In genomic region chr1:230648114-230648513, GRCh38 we compare ENCODE assay signal across 13 cellular contexts. TPM values are rescaled to one million over a fixed set of nuclear protein-coding genes. Genes with fewer than 3 reads are reported as not detected.
A peak's percentile ranks its signal among the peaks of the same experiment; 100 is the strongest.
DNase-seq lines count a peak whose midpoint lies in the region; ATAC-seq, FAIRE-seq and TF ChIP-seq lines count a peak whose summit lies in the region.
"Had no signal": no experiment of that assay in that cellular context is flagged by ENCODE, and none has a peak within 500 bp of the region (broad histone marks: within the 10 kb centered on the region; RNA-seq: fewer than 3 reads in every experiment).

No MANE protein-coding gene starts in this region.

- CTCF ChIA-PET in HepG2 (lab: Yijun Ruan, JAX; ENCODE audit: low intra/inter-chr PET ratio, low total read pairs), result no interaction called here
- CTCF ChIA-PET in CD8-positive, alpha-beta memory T cell (lab: Charles Lee), result no interaction called here

- no peak for TF ChIP-seq POLR2A in HepG2 (IDR thresholded peaks at IDR 0.05; ENCODE audit: insufficient read depth in 1 of 2, low read depth in 2 of 2, low read length in 2 of 2)

- no peak for TF ChIP-seq EP300 in HepG2 (IDR thresholded peaks at IDR 0.05; ENCODE audit: low read depth in 2 of 2, low read length in 2 of 2)
- no peak for TF ChIP-seq EP300 in HepG2 (CRISPR knock-in tag; IDR thresholded peaks at IDR 0.05; ENCODE audit: borderline replicate concordance)

- intact Hi-C loops in HepG2 (cut with micrococcal nuclease; ENCODE audit: unreplicated experiment), result no loop called here

- H3K4me3 Mint-ChIP-seq in CD8-positive, alpha-beta memory T cell, result no peak overlapping the region
- H3K4me3 Mint-ChIP-seq: CD14-positive monocyte; CD8-positive, alpha-beta T cell; GM23338 had no signal

- peak overlapping the region; percentile 55 for H3K4me2 ChIP-seq in Loucy (ENCODE audit: low read depth, low read length, poor library complexity, severe bottlenecking)
- H3K4me2 ChIP-seq in HepG2 (ENCODE audit: low read depth, low read length), result no peak overlapping the region
- H3K4me2 ChIP-seq: GM23338 had no signal

- no peak overlapping the region for H3K27ac Mint-ChIP-seq in CD8-positive, alpha-beta memory T cell
- H3K27ac Mint-ChIP-seq: CD8-positive, alpha-beta T cell; GM23338 had no signal

- no peaks in the 10 kb centered on the region for H3F3A ChIP-seq in Loucy (ENCODE audit: low read depth)

- peaks cover 82 to 97% (median 93%) of the 10 kb centered on the region in 3 donors for H3K4me1 Mint-ChIP-seq in CD8-positive, alpha-beta memory T cell

- no peak for TF ChIP-seq CTCF in Loucy (conservative IDR thresholded peaks at IDR 0.05; ENCODE audit: low read length)
- no peak for TF ChIP-seq CTCF in HepG2 (CRISPR knock-in tag; IDR thresholded peaks at IDR 0.05)

- H2AFZ ChIP-seq in Loucy (ENCODE audit: low read length), result no peak overlapping the region
- no peak overlapping the region for H2AFZ ChIP-seq in HepG2 (ENCODE audit: low read length)
- H2AFZ ChIP-seq: GM23338 had no signal

- DNase-seq in G401 (ENCODE audit: low spot score) (peak; percentile 33), adipocyte (ENCODE audit: low read depth) (peak; percentile 29), HepG2 (ENCODE audit: low spot score) (no peak), pons (ENCODE audit: low spot score) (no peak)
- DNase-seq in CD8-positive, alpha-beta memory T cell, result no peak
- DNase-seq: Caco-2; CD8-positive, alpha-beta T cell; DND-41; H7 had no signal

- H3K27me3 Mint-ChIP-seq in CD8-positive, alpha-beta memory T cell, result no peaks in the 10 kb centered on the region

- no peak overlapping the region for H3K9ac ChIP-seq in Loucy (ENCODE audit: low read depth, low read length, poor library complexity, severe bottlenecking)
- no peak overlapping the region for H3K9ac ChIP-seq in adipocyte (ENCODE audit: low read length)
- no peak overlapping the region for H3K9ac ChIP-seq in HepG2 (ENCODE audit: insufficient read depth, low read depth, low read length)

- POLR2A ChIA-PET in HepG2 (lab: Yijun Ruan, JAX), result interaction anchor here (1.2 kb wide), 1 partner anchor 10 kb away, joined by 3 read pairs; no protein-coding TSS in a partner anchor
- POLR2A ChIA-PET in CD8-positive, alpha-beta memory T cell (lab: Charles Lee), result no interaction called here

- 93% methylated on average over 3 of the region's 3 CpGs for WGBS in HepG2 (ENCODE audit: low lambda C conversion rate)

- H3K79me2 ChIP-seq in Loucy (ENCODE audit: insufficient read depth, low read length) (peaks cover 91% of the 10 kb centered on the region), HepG2 (ENCODE audit: insufficient read depth, low read length) (peaks cover 98% of the 10 kb centered on the region)

- peaks cover 14 to 34% (median 15%) of the 10 kb centered on the region in 3 donors for H3K36me3 Mint-ChIP-seq in CD8-positive, alpha-beta memory T cell

- H3K27ac ChIP-seq in HepG2 (ENCODE audit: extremely low read length, insufficient read depth, low read length), result no peak overlapping the region
- no peak overlapping the region for H3K27ac ChIP-seq in CD8-positive, alpha-beta memory T cell (ENCODE audit: low read depth, low read length)

- H3K4me1 ChIP-seq in Loucy (ENCODE audit: insufficient read depth, low read length, poor library complexity, severe bottlenecking), result peaks cover 43% of the 10 kb centered on the region
- H3K4me1 ChIP-seq in adipocyte (ENCODE audit: control insufficient read depth, insufficient read depth, low read length), result peaks cover 23% of the 10 kb centered on the region
- H3K4me1 ChIP-seq in HepG2 (ENCODE audit: insufficient read depth, low read length), result peaks cover 37% of the 10 kb centered on the region
- peaks cover 40% of the 10 kb centered on the region for H3K4me1 ChIP-seq in CD8-positive, alpha-beta memory T cell (ENCODE audit: insufficient read depth, low read length)

- H3K36me3 ChIP-seq in Loucy (ENCODE audit: insufficient read depth, low read length) (no peaks in the 10 kb centered on the region), adipocyte (ENCODE audit: control insufficient read depth, insufficient read depth, low read length, severe bottlenecking) (peaks cover 9% of the 10 kb centered on the region), HepG2 (replicated peaks in 1 of 2; ENCODE audit: control insufficient read depth in 1 of 2, insufficient read depth in 2 of 2, low read length in 2 of 2) (peaks cover 1 to 20% of the 10 kb centered on the region in 2 experiments; a peak in 3 of 5 replicates)
- H3K36me3 ChIP-seq in CD8-positive, alpha-beta memory T cell (ENCODE audit: insufficient read depth, low read length), result no peaks in the 10 kb centered on the region

- in situ Hi-C loops in G401 (cut with HindIII; ENCODE audit: low sequenced_read_pairs) (no loop called here), HepG2 (cut with HindIII; ENCODE audit: extremely low pct_ligation_motif_present, low pct_unique_long_range_greater_than_20kb) (loop anchor here (25.0 kb wide), 1 partner anchor 564 kb away; no protein-coding TSS in a partner anchor)

- FAIRE-seq in HepG2 (lab: Jason Lieb, UNC), result no peak

- H3K9me3 ChIP-seq in Loucy (ENCODE audit: insufficient read depth, low read depth, low read length), result peaks cover 4% of the 10 kb centered on the region; the same call in 1 of the 2 replicates
- H3K9me3 ChIP-seq in adipocyte (ENCODE audit: control insufficient read depth, low read length), result no peaks in the 10 kb centered on the region
- no peaks in the 10 kb centered on the region for H3K9me3 ChIP-seq in HepG2 (ENCODE audit: low read length)
- no peaks in the 10 kb centered on the region for H3K9me3 ChIP-seq in CD8-positive, alpha-beta memory T cell (ENCODE audit: low read length)
- H3K9me3 ChIP-seq: Caco-2 had no signal

- H3K27me3 ChIP-seq in Loucy (ENCODE audit: insufficient read depth, low read length, poor library complexity, severe bottlenecking) (no peaks in the 10 kb centered on the region), adipocyte (replicated peaks; ENCODE audit: control insufficient read depth, insufficient read depth, low read length) (no peaks in the 10 kb centered on the region), HepG2 (ENCODE audit: control insufficient read depth in 1 of 2, insufficient read depth in 2 of 2, low read length in 2 of 2) (no peaks in the 10 kb centered on the region)
- no peaks in the 10 kb centered on the region for H3K27me3 ChIP-seq in CD8-positive, alpha-beta memory T cell (ENCODE audit: insufficient read depth, low read length, poor library complexity, severe bottlenecking)

- no peak for ATAC-seq in HepG2
- ATAC-seq in HG02852 (IDR thresholded peaks at IDR 0.05; ENCODE audit: unreplicated experiment), result no peak
- ATAC-seq: CD8-positive, alpha-beta T cell; GM23338 had no signal

- no peaks in the 10 kb centered on the region for H3K9me2 ChIP-seq in Loucy (replicated peaks; ENCODE audit: low read depth, low read length)

- BruUV-seq in HepG2 (replicated peaks; lab: Mats Ljungman, UMichigan), result no TSS peak

- H4K20me1 ChIP-seq in Loucy (ENCODE audit: insufficient read depth, low read length, poor library complexity, severe bottlenecking), result peaks cover 33% of the 10 kb centered on the region
- H4K20me1 ChIP-seq in HepG2 (ENCODE audit: insufficient read depth, low read length), result peaks cover 12% of the 10 kb centered on the region; the same call in 1 of the 2 replicates

- H3K4me3 ChIP-seq in Loucy (ENCODE audit: low read length, poor library complexity, severe bottlenecking) (no peak overlapping the region), adipocyte (ENCODE audit: low read length) (no peak overlapping the region), HepG2 (replicated peaks in 1 of 3; ENCODE audit: insufficient read depth in 1 of 3, low read depth in 2 of 3, low read length in 3 of 3) (no peak overlapping the region)
- no peak overlapping the region for H3K4me3 ChIP-seq in CD8-positive, alpha-beta memory T cell (ENCODE audit: low read length)
- H3K4me3 ChIP-seq: GM23338 had no signal

- H3K9me3 Mint-ChIP-seq in CD8-positive, alpha-beta memory T cell, result no peaks in the 10 kb centered on the region

- TF ChIP-seq RAD21 in HepG2 (CRISPR knock-in tag; IDR thresholded peaks at IDR 0.05), result no peak

TF ChIP-seq in HepG2, 621 proteins besides CTCF, POLR2A, EP300 and RAD21:
- TF ChIP-seq MAFF (IDR thresholded peaks at IDR 0.05; ENCODE audit: low read depth, low read length), result 0 out of 2 replicates have a peak, but pooled peaks have one; percentile 13
- no peak for TF ChIP-seq ZNF781 (CRISPR knock-in tag; IDR thresholded peaks at IDR 0.05; ENCODE audit: borderline replicate concordance, not compliant biosample characterization)

RNA-seq across cellular contexts. Expression of gene COG2, which starts 5.8 kb away (rescaled TPM):
- 24.5 and 35.5 TPM in 2 replicates for total RNA-seq in G401 (2014; rRNA removed; shearing (Covaris generic))
- 36.3 and 51.3 TPM in 2 replicates for total RNA-seq in HepG2 (2016; rRNA removed; fragmentation: Illumina TruSeq; extraction: Trizol)
- 9.3 and 9.7 TPM in 2 replicates for total RNA-seq in HepG2 (2016; cell fraction: cytosol; rRNA removed; fragmentation: Illumina TruSeq; extraction: Trizol; ENCODE audit: low read depth)
- total RNA-seq in HepG2 (2016; cell fraction: insoluble cytoplasmic fraction; rRNA removed; fragmentation: Illumina TruSeq; extraction: Trizol), result 36.8 and 53.0 TPM in 2 replicates
- total RNA-seq in HepG2 (2016; cell fraction: membrane; rRNA removed; fragmentation: Illumina TruSeq; extraction: Trizol), result 14.3 and 14.7 TPM in 2 replicates
- total RNA-seq in HepG2 (2016; cell fraction: nucleus; rRNA removed; fragmentation: Illumina TruSeq; extraction: Trizol), result 27.7 and 28.8 TPM in 2 replicates
- polyA plus RNA-seq in HepG2 (2011; rRNA removed), result 16.0 and 16.8 TPM in 2 replicates
- polyA plus RNA-seq in HepG2 (2011; cell fraction: cytosol; rRNA removed), result 9.1 and 13.0 TPM in 2 replicates
- polyA plus RNA-seq in HepG2 (2011; cell fraction: nucleus; rRNA removed), result 19.2 and 23.7 TPM in 2 replicates
- polyA plus RNA-seq in HepG2 (2012), result 18.8 and 23.0 TPM in 2 replicates
- polyA plus RNA-seq in HepG2 (2016; cell fraction: cytosol; fragmentation: Illumina TruSeq; extraction: Trizol; ENCODE audit: low read depth), result 2.2 and 2.3 TPM in 2 replicates
- polyA plus RNA-seq in HepG2 (2016; cell fraction: insoluble cytoplasmic fraction; fragmentation: Illumina TruSeq; extraction: Trizol; ENCODE audit: low read depth), result 38.6 and 41.2 TPM in 2 replicates
- 5.1 and 5.8 TPM in 2 replicates for polyA plus RNA-seq in HepG2 (2016; cell fraction: membrane; fragmentation: Illumina TruSeq; extraction: Trizol; ENCODE audit: low read depth)
- polyA plus RNA-seq in HepG2 (2016; cell fraction: nucleus; fragmentation: Illumina TruSeq; extraction: Trizol; ENCODE audit: insufficient read depth, low read depth), result 33.5 and 36.2 TPM in 2 replicates
- 12.7 and 22.2 TPM in 2 replicates for polyA minus RNA-seq in HepG2 (2011; rRNA and poly(A)+ RNA removed; ENCODE audit: low replicate concordance)
- 15.1 and 16.5 TPM in 2 replicates for polyA minus RNA-seq in HepG2 (2011; cell fraction: cytosol; rRNA and poly(A)+ RNA removed)
- 34.5 and 52.2 TPM in 2 replicates for polyA minus RNA-seq in HepG2 (2011; cell fraction: nucleus; rRNA and poly(A)+ RNA removed)
- 10 to 100 TPM; 45.0 to 47.5 TPM for total RNA-seq in CD8-positive, alpha-beta memory T cell
- 35.0 TPM for polyA plus RNA-seq in CD8-positive, alpha-beta memory T cell

Comparison
In these comparisons a context has a peak if more than half of its experiments do, and no peak if none do; other contexts are left out.
1. DNase-seq: peak in G401 (single experiment) and adipocyte (single experiment); none in HepG2 (single experiment), CD8-positive, alpha-beta memory T cell (0 of 5) and pons (single experiment).